Comparison of ENCODE assay signal across 8 cellular contexts in genomic region chr17:40819528-40820125, GRCh38. TPM values are rescaled to one million over a fixed set of nuclear protein-coding genes. Genes with fewer than 3 reads are reported as not detected.
DNase-seq lines count a peak whose midpoint lies in the region; ATAC-seq and TF ChIP-seq lines count a peak whose summit lies in the region.

No MANE protein-coding gene starts in this region.

- peaks cover 7% of the 10 kb centered on the region for H3K27me3 Mint-ChIP-seq in activated T-cell treated with anti-CD3 and anti-CD28 coated beads, Interleukin-2, amount 50 U/mL, for 24 hours
- H3K27me3 Mint-ChIP-seq in activated naive CD8-positive, alpha-beta T cell treated with anti-CD3 and anti-CD28 coated beads, Interleukin-2, amount 10 ng/mL, durations not matched to agents 7 days and 5 days = no peaks in the 10 kb centered on the region

- no peaks in the 10 kb centered on the region for H3K9me3 ChIP-seq in left ventricle myocardium inferior (replicated peaks)

- no peak for TF ChIP-seq CTCF in left ventricle myocardium inferior (IDR thresholded peaks at IDR 0.05; ENCODE audit: borderline replicate concordance)

- H3K27ac ChIP-seq in left ventricle myocardium inferior (replicated peaks) = peak overlapping the region; percentile 97

- H3K27me3 ChIP-seq in left ventricle myocardium inferior (ENCODE audit: low read depth) = no peaks in the 10 kb centered on the region

- no peak for ATAC-seq in activated naive CD8-positive, alpha-beta T cell treated with anti-CD3 and anti-CD28 coated beads, Interleukin-2, amount 10 ng/mL, durations not matched to agents 7 days and 5 days (ENCODE audit: low read depth)
- no peak for ATAC-seq in GM19324 (IDR thresholded peaks at IDR 0.05; ENCODE audit: low FRiP score, unreplicated experiment)

- H3K4me1 ChIP-seq in left ventricle myocardium inferior = peaks cover 50% of the 10 kb centered on the region

- H3K9me3 Mint-ChIP-seq in activated T-cell treated with anti-CD3 and anti-CD28 coated beads, Interleukin-2, amount 50 U/mL, for 24 hours = no peaks in the 10 kb centered on the region
- H3K9me3 Mint-ChIP-seq in activated naive CD8-positive, alpha-beta T cell treated with anti-CD3 and anti-CD28 coated beads, Interleukin-2, amount 10 ng/mL, durations not matched to agents 7 days and 5 days = peaks cover 1% of the 10 kb centered on the region

- POLR2A ChIA-PET in activated naive CD8-positive, alpha-beta T cell treated with anti-CD3 and anti-CD28 coated beads, Interleukin-2, amount 10 ng/mL, durations not matched to agents 7 days and 5 days (lab: Charles Lee) = interaction anchor here (1.0 to 1.8 kb wide), 5 partner anchors 8 to 1197 kb away, joined by 4 to 19 read pairs (median 4); partner anchors contain the start of genes DNAJC7 and SMARCE1

- no peak for DNase-seq in activated T-cell treated with anti-CD3 and anti-CD28 coated beads, Interleukin-2, amount 50 U/mL, for 24 hours
- DNase-seq in activated T-cell treated with anti-CD3 and anti-CD28 coated beads for 4 hours (no peak), left ventricle myocardium inferior (no peak), skeletal muscle cell (ENCODE audit: low read depth) (no peak), islet precursor cell (no peak), NCI-H446 treated with DMSO at 0.1 percent for 48 hours (lab: John Stamatoyannopoulos, UW) (no peak)
- DNase-seq in activated naive CD8-positive, alpha-beta T cell treated with anti-CD3 and anti-CD28 coated beads, Interleukin-2, amount 10 ng/mL, durations not matched to agents 7 days and 5 days = no peak

- H3K4me3 ChIP-seq in left ventricle myocardium inferior (peak overlapping the region; percentile 80), skeletal muscle cell (ENCODE audit: low read depth, low read length) (peak overlapping the region; percentile 65)

- intact Hi-C loops in left ventricle myocardium inferior (cut with micrococcal nuclease) = no loop called here

- H3K36me3 Mint-ChIP-seq in activated T-cell treated with anti-CD3 and anti-CD28 coated beads, Interleukin-2, amount 50 U/mL, for 24 hours (ENCODE audit: low read depth) = peaks cover 38% of the 10 kb centered on the region
- H3K36me3 Mint-ChIP-seq in activated naive CD8-positive, alpha-beta T cell treated with anti-CD3 and anti-CD28 coated beads, Interleukin-2, amount 10 ng/mL, durations not matched to agents 7 days and 5 days = peaks cover 22% of the 10 kb centered on the region

- peak overlapping the region; percentile 82 for H3K4me3 Mint-ChIP-seq in activated T-cell treated with anti-CD3 and anti-CD28 coated beads, Interleukin-2, amount 50 U/mL, for 24 hours
- H3K4me3 Mint-ChIP-seq in activated naive CD8-positive, alpha-beta T cell treated with anti-CD3 and anti-CD28 coated beads, Interleukin-2, amount 10 ng/mL, durations not matched to agents 7 days and 5 days = peak overlapping the region; percentile 84

- peak overlapping the region; percentile 72 for H3K27ac Mint-ChIP-seq in activated T-cell treated with anti-CD3 and anti-CD28 coated beads, Interleukin-2, amount 50 U/mL, for 24 hours
- peak overlapping the region; percentile 75 for H3K27ac Mint-ChIP-seq in activated naive CD8-positive, alpha-beta T cell treated with anti-CD3 and anti-CD28 coated beads, Interleukin-2, amount 10 ng/mL, durations not matched to agents 7 days and 5 days

- peaks cover 18% of the 10 kb centered on the region for H3K36me3 ChIP-seq in left ventricle myocardium inferior

- peaks cover 29% of the 10 kb centered on the region for H3K4me1 Mint-ChIP-seq in activated T-cell treated with anti-CD3 and anti-CD28 coated beads, Interleukin-2, amount 50 U/mL, for 24 hours (ENCODE audit: low read depth)
- peaks cover 27% of the 10 kb centered on the region for H3K4me1 Mint-ChIP-seq in activated naive CD8-positive, alpha-beta T cell treated with anti-CD3 and anti-CD28 coated beads, Interleukin-2, amount 10 ng/mL, durations not matched to agents 7 days and 5 days

RNA-seq across cellular contexts. Expression of gene KRT10, which starts 2.8 kb away (rescaled TPM):
- total RNA-seq in activated naive CD8-positive, alpha-beta T cell treated with anti-CD3 and anti-CD28 coated beads, Interleukin-2, amount 10 ng/mL, durations not matched to agents 7 days and 5 days = 10 to 100 TPM; 25.7 to 28.6 TPM
- total RNA-seq in left ventricle myocardium inferior = 54.7 TPM

RNA-seq across cellular contexts. Expression of gene KRT28, which starts 19.9 kb away (rescaled TPM):
- not detected for total RNA-seq in activated naive CD8-positive, alpha-beta T cell treated with anti-CD3 and anti-CD28 coated beads, Interleukin-2, amount 10 ng/mL, durations not matched to agents 7 days and 5 days
- not detected for total RNA-seq in left ventricle myocardium inferior

RNA-seq across cellular contexts. Expression of gene KRT27, which starts 37.3 kb away (rescaled TPM):
- total RNA-seq in activated naive CD8-positive, alpha-beta T cell treated with anti-CD3 and anti-CD28 coated beads, Interleukin-2, amount 10 ng/mL, durations not matched to agents 7 days and 5 days = not detected
- not detected for total RNA-seq in left ventricle myocardium inferior

RNA-seq across cellular contexts. Expression of gene KRT12, which starts 47.4 kb away (rescaled TPM):
- not detected for total RNA-seq in activated naive CD8-positive, alpha-beta T cell treated with anti-CD3 and anti-CD28 coated beads, Interleukin-2, amount 10 ng/mL, durations not matched to agents 7 days and 5 days
- total RNA-seq in left ventricle myocardium inferior = not detected

RNA-seq across cellular contexts. Expression of gene KRT26, which starts 47.6 kb away (rescaled TPM):
- total RNA-seq in activated naive CD8-positive, alpha-beta T cell treated with anti-CD3 and anti-CD28 coated beads, Interleukin-2, amount 10 ng/mL, durations not matched to agents 7 days and 5 days = not detected
- total RNA-seq in left ventricle myocardium inferior = not detected
